Comparison of ENCODE assay signal across 9 cellular contexts in genomic region chr3:168093790-168094189, GRCh38. TPM values are rescaled to one million over a fixed set of nuclear protein-coding genes. Genes with fewer than 3 reads are reported as not detected.
A peak's percentile ranks its signal among the peaks of the same experiment; 100 is the strongest.
DNase-seq lines count a peak whose midpoint lies in the region; ATAC-seq and TF ChIP-seq lines count a peak whose summit lies in the region.
"Had no signal": no experiment of that assay in that cellular context is flagged by ENCODE, and none has a peak within 500 bp of the region (broad histone marks: within the 10 kb centered on the region; RNA-seq: fewer than 3 reads in every experiment).

No MANE protein-coding gene starts in this region.

- peak overlapping the region; percentile 70 for H3K9ac ChIP-seq in SU-DHL-6 (ENCODE audit: low read length)

- TF ChIP-seq CTCF in GM23338 (conservative IDR thresholded peaks at IDR 0.05; ENCODE audit: low read depth in 2 of 2) (no peak), SU-DHL-6 (IDR thresholded peaks at IDR 0.05; ENCODE audit: insufficient read depth, low read length, poor library complexity, severe bottlenecking) (no peak), foreskin fibroblast (IDR thresholded peaks at IDR 0.05; ENCODE audit: low read depth, low read length) (no peak)

- H3K9me2 ChIP-seq in GM23338 (ENCODE audit: insufficient read depth) (no peaks in the 10 kb centered on the region), SU-DHL-6 (replicated peaks; ENCODE audit: insufficient read depth, low read length) (no peaks in the 10 kb centered on the region)

- peak overlapping the region; percentile 79 for H3K4me3 ChIP-seq in GM23338
- H3K4me3 ChIP-seq in SU-DHL-6 (ENCODE audit: insufficient read depth, low read length, poor library complexity, severe bottlenecking), result peak overlapping the region; percentile 58
- H3K4me3 ChIP-seq in foreskin fibroblast (ENCODE audit: low read depth in 1 of 2, low read length in 2 of 2), result peak overlapping the region; percentile 87 to 90
- peak overlapping the region; percentile 95 for H3K4me3 ChIP-seq in skeletal muscle cell (ENCODE audit: low read depth, low read length)

- H3K4me2 ChIP-seq in GM23338, result peak overlapping the region; percentile 92
- H3K4me2 ChIP-seq in SU-DHL-6 (ENCODE audit: low read depth, low read length, poor library complexity, severe bottlenecking), result peak overlapping the region; percentile 90

- H3K4me1 Mint-ChIP-seq in GM23338, result peaks cover 57% of the 10 kb centered on the region

- no peak for ATAC-seq in GM23338
- ATAC-seq in HG02763 (IDR thresholded peaks at IDR 0.05; ENCODE audit: unreplicated experiment), result no peak
- no peak for ATAC-seq in GM19395 (IDR thresholded peaks at IDR 0.05; ENCODE audit: unreplicated experiment)
- ATAC-seq: activated T-cell treated with anti-CD3 and anti-CD28 coated beads, Interleukin-2, amount 50 U/mL, for 72 hours had no signal

- peak overlapping the region; percentile 57; the same call in 2 of the 3 replicates for H3K4me3 Mint-ChIP-seq in GM23338

- H3K27ac ChIP-seq in GM23338 (ENCODE audit: low read depth), result no peak overlapping the region
- peak overlapping the region; percentile 86; the same call in 1 of the 2 replicates for H3K27ac ChIP-seq in SU-DHL-6 (ENCODE audit: low read depth, low read length)

- peaks cover 58% of the 10 kb centered on the region for H3K79me2 ChIP-seq in GM23338 (replicated peaks; ENCODE audit: insufficient read depth)
- H3K79me2 ChIP-seq in SU-DHL-6 (ENCODE audit: insufficient read depth, low read length), result peaks cover 51% of the 10 kb centered on the region

- H3K36me3 Mint-ChIP-seq in GM23338 (ENCODE audit: low read depth), result no peaks in the 10 kb centered on the region

- H3K9me3 ChIP-seq in SU-DHL-6 (ENCODE audit: insufficient read depth, low read length), result no peaks in the 10 kb centered on the region

- no peaks in the 10 kb centered on the region for H3K27me3 ChIP-seq in GM23338 (ENCODE audit: insufficient read depth)
- H3K27me3 ChIP-seq in SU-DHL-6 (ENCODE audit: low read length), result no peaks in the 10 kb centered on the region

- H3K4me1 ChIP-seq in GM23338 (ENCODE audit: insufficient read depth), result peaks cover 60% of the 10 kb centered on the region

- H3F3A ChIP-seq in GM23338 (replicated peaks; ENCODE audit: low read depth), result no peaks in the 10 kb centered on the region; the same call in 1 of the 2 replicates
- H3F3A ChIP-seq in SU-DHL-6 (ENCODE audit: insufficient read depth), result peaks cover 20% of the 10 kb centered on the region

- peaks cover 7% of the 10 kb centered on the region; the same call in 1 of the 2 replicates for H4K20me1 ChIP-seq in GM23338 (replicated peaks; ENCODE audit: insufficient read depth)
- peaks cover 13% of the 10 kb centered on the region; the same call in 1 of the 2 replicates for H4K20me1 ChIP-seq in SU-DHL-6 (ENCODE audit: low read depth, low read length)

- no peaks in the 10 kb centered on the region for H3K9me3 Mint-ChIP-seq in GM23338
- H3K9me3 Mint-ChIP-seq: activated T-cell treated with anti-CD3 and anti-CD28 coated beads, Interleukin-2, amount 50 U/mL, for 72 hours had no signal

- H3K36me3 ChIP-seq in GM23338 (ENCODE audit: insufficient read depth), result no peaks in the 10 kb centered on the region
- H3K36me3 ChIP-seq in SU-DHL-6 (ENCODE audit: low read length), result no peaks in the 10 kb centered on the region

- H3K27me3 Mint-ChIP-seq in GM23338 (ENCODE audit: insufficient read depth, low read depth, poor library complexity), result peaks cover 6% of the 10 kb centered on the region

- H2AFZ ChIP-seq in GM23338 (no peak overlapping the region), SU-DHL-6 (ENCODE audit: low read depth, low read length, severe bottlenecking) (no peak overlapping the region)

- no peak for DNase-seq in GM23338 (ENCODE audit: low spot score)
- DNase-seq in foreskin fibroblast, result no peak
- DNase-seq in skeletal muscle cell (ENCODE audit: low read depth), result no peak
- DNase-seq in NCI-H1417 (lab: John Stamatoyannopoulos, UW), result no peak
- no peak for DNase-seq in 8988T
- DNase-seq: activated T-cell treated with anti-CD3 and anti-CD28 coated beads, Interleukin-2, amount 50 U/mL, for 72 hours had no signal

- no peak overlapping the region for H3K27ac Mint-ChIP-seq in GM23338
- H3K27ac Mint-ChIP-seq: activated T-cell treated with anti-CD3 and anti-CD28 coated beads, Interleukin-2, amount 50 U/mL, for 72 hours had no signal

TF ChIP-seq in GM23338, 12 proteins besides CTCF, POLR2A, EP300 and RAD21 (continues in another document):
- TF ChIP-seq STAT1 (IDR thresholded peaks at IDR 0.05; ENCODE audit: unreplicated experiment), result no peak
- TF ChIP-seq NANOG (IDR thresholded peaks at IDR 0.05; ENCODE audit: borderline replicate concordance), result no peak
- TF ChIP-seq ETS1 (IDR thresholded peaks at IDR 0.05), result no peak
- TF ChIP-seq EZH2phosphoT487 (IDR thresholded peaks at IDR 0.05; ENCODE audit: unreplicated experiment), result no peak
- TF ChIP-seq ZNF331 (CRISPR knock-in tag; IDR thresholded peaks at IDR 0.05; ENCODE audit: low read depth), result no peak
- no peak for TF ChIP-seq REST (IDR thresholded peaks at IDR 0.05; ENCODE audit: unreplicated experiment)
- no peak for TF ChIP-seq JUNB (IDR thresholded peaks at IDR 0.05; ENCODE audit: unreplicated experiment)
- no peak for TF ChIP-seq CREB1 (CRISPR knock-in tag; IDR thresholded peaks at IDR 0.05; ENCODE audit: low read depth)
- TF ChIP-seq ZNF114 (CRISPR knock-in tag; IDR thresholded peaks at IDR 0.05), result no peak

RNA-seq across cellular contexts. Expression of gene GOLIM4, which starts 1.9 kb away (rescaled TPM):
- 34.4 and 40.5 TPM in 2 replicates for total RNA-seq in GM23338 (2014; rRNA removed; shearing (Covaris generic))
- polyA plus RNA-seq in GM23338 (2016; fragmentation: Nextera tagmentation; extraction: Ambion mirVana), result 50.5 and 50.7 TPM in 2 replicates
